In the genomic region with DNA sequence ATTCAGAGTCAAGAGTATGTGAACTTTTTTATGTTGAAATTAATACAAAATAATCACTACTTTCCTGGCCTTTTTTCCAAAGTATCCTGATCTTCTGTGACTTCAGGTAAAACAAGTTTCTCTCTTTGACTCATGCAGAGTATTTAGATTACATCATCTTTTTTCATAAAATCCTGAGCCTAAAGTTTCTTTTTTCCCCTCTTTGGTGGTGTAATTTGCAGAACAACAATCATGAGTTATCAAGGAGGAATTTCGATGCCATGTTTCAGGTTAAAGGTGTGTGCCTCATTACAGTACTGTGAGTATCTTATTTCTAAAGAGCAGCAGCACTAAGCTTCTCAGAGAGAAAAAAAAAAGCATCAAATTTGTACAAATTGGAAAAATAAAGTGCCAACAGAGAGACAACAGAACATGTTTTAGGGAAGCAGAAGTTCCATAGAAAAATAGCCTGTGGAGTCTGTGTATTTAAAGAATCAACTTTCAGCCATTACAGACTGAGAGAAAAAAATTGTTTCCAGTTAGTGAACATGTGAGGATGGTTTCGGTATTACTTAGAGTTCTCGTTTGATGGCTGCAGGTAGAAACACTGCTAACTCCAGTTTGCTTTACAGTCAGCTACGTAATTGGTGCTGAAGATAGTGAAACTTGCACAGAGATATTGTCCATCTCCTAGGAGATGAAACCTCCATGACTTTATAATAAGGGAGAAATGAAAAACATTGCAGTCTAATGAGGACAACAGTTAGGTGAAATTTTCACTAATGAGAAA, we compare ENCODE assay signal across 19 cellular contexts.
DNase-seq lines count a peak whose midpoint lies in the region; ATAC-seq and TF ChIP-seq lines count a peak whose summit lies in the region.
"Had no signal": no experiment of that assay in that cellular context is flagged by ENCODE, and none has a peak within 500 bp of the region (broad histone marks: within the 10 kb centered on the region; RNA-seq: fewer than 3 reads in every experiment).

No MANE protein-coding gene starts in this region.

- H3K36me3 ChIP-seq in GM23338 (ENCODE audit: insufficient read depth), result no peaks in the 10 kb centered on the region
- no peaks in the 10 kb centered on the region for H3K36me3 ChIP-seq in SU-DHL-6 (ENCODE audit: low read length)
- H3K36me3 ChIP-seq in lower lobe of right lung, result no peaks in the 10 kb centered on the region
- H3K36me3 ChIP-seq: upper lobe of right lung had no signal

- H3K27me3 ChIP-seq in GM23338 (ENCODE audit: insufficient read depth) (no peaks in the 10 kb centered on the region), SU-DHL-6 (ENCODE audit: low read length) (no peaks in the 10 kb centered on the region), lower lobe of right lung (ENCODE audit: low read depth) (no peaks in the 10 kb centered on the region)
- H3K27me3 ChIP-seq: upper lobe of right lung had no signal

- intact Hi-C loops in lower lobe of right lung (cut with DNase I), result no loop called here

- H3K4me1 Mint-ChIP-seq in GM23338, result no peaks in the 10 kb centered on the region

- ATAC-seq in GM23338, result no peak
- no peak for ATAC-seq in activated CD4-positive, CD25-positive, alpha-beta regulatory T cell treated with anti-CD3 and anti-CD28 coated beads, Interleukin-2, amount 50 U/mL, for 24 hours
- ATAC-seq in lower lobe of right lung, result no peak
- ATAC-seq: CD8-positive, alpha-beta T cell; upper lobe of right lung had no signal

- H3K9me2 ChIP-seq in GM23338 (ENCODE audit: insufficient read depth), result no peaks in the 10 kb centered on the region
- no peaks in the 10 kb centered on the region for H3K9me2 ChIP-seq in SU-DHL-6 (replicated peaks; ENCODE audit: insufficient read depth, low read length)

- H3K27ac ChIP-seq in GM23338 (ENCODE audit: low read depth) (no peak overlapping the region), SU-DHL-6 (ENCODE audit: low read depth, low read length) (no peak overlapping the region), substantia nigra (ENCODE audit: low read depth, low read length, poor library complexity, severe bottlenecking) (no peak overlapping the region), lower lobe of right lung (no peak overlapping the region)
- H3K27ac ChIP-seq: upper lobe of right lung had no signal

- H3K79me2 ChIP-seq in GM23338 (replicated peaks; ENCODE audit: insufficient read depth) (no peaks in the 10 kb centered on the region), SU-DHL-6 (ENCODE audit: insufficient read depth, low read length) (no peaks in the 10 kb centered on the region)

- no peaks in the 10 kb centered on the region for H3K27me3 Mint-ChIP-seq in GM23338 (ENCODE audit: insufficient read depth, low read depth, poor library complexity)
- H3K27me3 Mint-ChIP-seq: dendritic cell treated with granulocyte-macrophage colony-stimulating factor and Interleukin-4, amounts not matched to agents 40 ng/mL and 50 ng/mL, for 4 days had no signal

- H3K4me3 ChIP-seq in GM23338 (no peak overlapping the region), SU-DHL-6 (ENCODE audit: insufficient read depth, low read length, poor library complexity, severe bottlenecking) (no peak overlapping the region), lower lobe of right lung (no peak overlapping the region)
- H3K4me3 ChIP-seq: upper lobe of right lung had no signal

- TF ChIP-seq CTCF in GM23338 (conservative IDR thresholded peaks at IDR 0.05; ENCODE audit: low read depth in 2 of 2) (no peak), SU-DHL-6 (IDR thresholded peaks at IDR 0.05; ENCODE audit: insufficient read depth, low read length, poor library complexity, severe bottlenecking) (no peak), lower lobe of right lung (IDR thresholded peaks at IDR 0.05) (no peak)

- TF ChIP-seq EP300 in Ishikawa (IDR thresholded peaks at IDR 0.05; ENCODE audit: borderline replicate concordance), result peak; percentile 33; the same call in 1 of the 2 replicates

- TF ChIP-seq RAD21 in Ishikawa (IDR thresholded peaks at IDR 0.05; ENCODE audit: low read depth), result no peak; the same call in 1 of the 2 replicates

- 0 out of 2 replicates have a peak overlapping the region, but pooled peaks have one; percentile 2 for H2AFZ ChIP-seq in GM23338
- H2AFZ ChIP-seq in SU-DHL-6 (ENCODE audit: low read depth, low read length, severe bottlenecking), result peak overlapping the region; percentile 55

- H3K9me3 ChIP-seq in SU-DHL-6 (ENCODE audit: insufficient read depth, low read length) (no peaks in the 10 kb centered on the region), lower lobe of right lung (no peaks in the 10 kb centered on the region)

- H3K9ac ChIP-seq in SU-DHL-6 (ENCODE audit: low read length), result no peak overlapping the region

- H3K9me3 Mint-ChIP-seq in GM23338, result no peaks in the 10 kb centered on the region; the same call in 2 of the 3 replicates
- H3K9me3 Mint-ChIP-seq: CD8-positive, alpha-beta T cell; dendritic cell treated with granulocyte-macrophage colony-stimulating factor and Interleukin-4, amounts not matched to agents 40 ng/mL and 50 ng/mL, for 4 days had no signal

- no peaks in the 10 kb centered on the region for H3K4me1 ChIP-seq in GM23338 (ENCODE audit: insufficient read depth)
- H3K4me1 ChIP-seq in lower lobe of right lung, result no peaks in the 10 kb centered on the region
- H3K4me1 ChIP-seq: upper lobe of right lung had no signal

- no peak overlapping the region for H3K4me2 ChIP-seq in GM23338
- peak overlapping the region; percentile 16 for H3K4me2 ChIP-seq in SU-DHL-6 (ENCODE audit: low read depth, low read length, poor library complexity, severe bottlenecking)

- H3K4me3 Mint-ChIP-seq in GM23338, result no peak overlapping the region
- H3K4me3 Mint-ChIP-seq: CD8-positive, alpha-beta T cell; dendritic cell treated with granulocyte-macrophage colony-stimulating factor and Interleukin-4, amounts not matched to agents 40 ng/mL and 50 ng/mL, for 4 days had no signal

- no peak overlapping the region for H3K27ac Mint-ChIP-seq in GM23338
- H3K27ac Mint-ChIP-seq: CD8-positive, alpha-beta T cell; dendritic cell treated with granulocyte-macrophage colony-stimulating factor and Interleukin-4, amounts not matched to agents 40 ng/mL and 50 ng/mL, for 4 days had no signal

- no peak for DNase-seq in GM23338 (ENCODE audit: low spot score)
- DNase-seq in kidney tubule cell (ENCODE audit: low spot score), result peak; percentile 87
- DNase-seq in midbrain (lab: John Stamatoyannopoulos, UW), result no peak
- DNase-seq in substantia nigra (lab: John Stamatoyannopoulos, UW), result no peak
- no peak for DNase-seq in lower lobe of right lung
- DNase-seq: activated CD4-positive, alpha-beta T cell treated with anti-CD3 and anti-CD28 coated beads, Interleukin-2, amount 50 U/mL, for 1 hour; activated CD8-positive, alpha-beta memory T cell treated with anti-CD3 and anti-CD28 coated beads, Interleukin-2, amount 50 U/mL, for 48 hours; activated effector memory CD4-positive, alpha-beta T cell treated with Interleukin-2 at 50 U/mL for 16 hours; CD8-positive, alpha-beta T cell; NCI-H1436; retina; stimulated activated CD4-positive, alpha-beta T cell treated with anti-CD3 and anti-CD28 coated beads, Interleukin-12 subunit alpha, Interleukin-12 subunit beta, amount 100 ng/mL, for 4 hours; stimulated activated CD8-positive, alpha-beta memory T cell treated with anti-CD3 and anti-CD28 coated beads, Interleukin-4, amount 100 ng/mL, for 48 hours; T-helper 2 cell; upper lobe of right lung had no signal

- no peaks in the 10 kb centered on the region for H3F3A ChIP-seq in GM23338 (replicated peaks; ENCODE audit: low read depth)
- H3F3A ChIP-seq in SU-DHL-6 (ENCODE audit: insufficient read depth), result no peaks in the 10 kb centered on the region

- H3K36me3 Mint-ChIP-seq in GM23338 (ENCODE audit: low read depth), result no peaks in the 10 kb centered on the region
- H3K36me3 Mint-ChIP-seq: CD8-positive, alpha-beta T cell had no signal

- H4K20me1 ChIP-seq in GM23338 (replicated peaks; ENCODE audit: insufficient read depth) (no peaks in the 10 kb centered on the region), SU-DHL-6 (ENCODE audit: low read depth, low read length) (no peaks in the 10 kb centered on the region)

TF ChIP-seq in GM23338, 12 proteins besides CTCF, POLR2A, EP300 and RAD21:
- no peak for TF ChIP-seq EZH2phosphoT487 (IDR thresholded peaks at IDR 0.05; ENCODE audit: unreplicated experiment)
- no peak for TF ChIP-seq STAT1 (IDR thresholded peaks at IDR 0.05; ENCODE audit: unreplicated experiment)
- TF ChIP-seq JUNB (IDR thresholded peaks at IDR 0.05; ENCODE audit: unreplicated experiment), result no peak

TF ChIP-seq in Ishikawa, 13 proteins besides CTCF, POLR2A, EP300 and RAD21:
- no peak for TF ChIP-seq TAF1 (IDR thresholded peaks at IDR 0.05; ENCODE audit: low read depth)
- TF ChIP-seq TEAD4 (IDR thresholded peaks at IDR 0.05), result peak; percentile 55; the same call in 1 of the 2 replicates
- 0 out of 2 replicates have a peak, but pooled peaks have one; percentile 9 for TF ChIP-seq CEBPB (IDR thresholded peaks at IDR 0.05)
